Comparison of ENCODE assay signal across 10 cellular contexts in the genomic region with DNA sequence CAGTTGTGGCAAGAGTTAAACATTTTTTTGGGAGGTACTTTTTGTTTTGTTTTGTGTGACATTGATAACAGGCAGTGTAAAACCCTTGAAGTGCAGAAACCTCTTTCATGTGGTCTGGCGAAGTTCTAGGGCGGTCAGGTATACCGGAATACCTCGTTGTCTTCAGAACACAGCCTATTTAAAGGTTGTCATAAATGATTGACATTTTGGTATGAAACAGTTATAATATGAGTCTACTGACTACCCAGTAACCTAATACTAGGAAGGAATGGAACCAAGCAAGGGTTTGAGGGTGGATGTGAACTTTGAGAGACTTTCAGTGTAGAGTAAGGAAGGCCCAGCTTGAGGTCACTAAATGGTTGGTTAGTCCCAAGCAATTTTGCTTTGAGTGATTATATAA. TPM values are rescaled to one million over a fixed set of nuclear protein-coding genes. Genes with fewer than 3 reads are reported as not detected.
DNase-seq lines count a peak whose midpoint lies in the region; ATAC-seq, FAIRE-seq and TF ChIP-seq lines count a peak whose summit lies in the region.
"Had no signal": no experiment of that assay in that cellular context is flagged by ENCODE, and none has a peak within 500 bp of the region (broad histone marks: within the 10 kb centered on the region; RNA-seq: fewer than 3 reads in every experiment).

No MANE protein-coding gene starts in this region.

- BruUV-seq in K562 (replicated peaks; lab: Mats Ljungman, UMichigan), result no TSS peak

- CTCF ChIA-PET in K562 (lab: Yijun Ruan, JAX; ENCODE audit: low intra/inter-chr PET ratio), result no interaction called here

- ATAC-seq in K562 (no peak), upper lobe of right lung (peak; percentile 63)

- H4K12ac ChIP-seq in trophoblast cell (ENCODE audit: low read depth, low read length), result no peak overlapping the region

- FAIRE-seq in K562 (lab: Jason Lieb, UNC), result no peak

- no peaks in the 10 kb centered on the region for H3K36me3 ChIP-seq in K562 (ENCODE audit: control insufficient read depth, insufficient read depth, low read length)
- H3K36me3 ChIP-seq in upper lobe of right lung, result peaks cover 2% of the 10 kb centered on the region
- no peaks in the 10 kb centered on the region for H3K36me3 ChIP-seq in MG63
- H3K36me3 ChIP-seq in trophoblast cell (ENCODE audit: control insufficient read depth in 1 of 2, insufficient read depth in 2 of 2, low read length in 2 of 2), result peaks cover 8 to 11% of the 10 kb centered on the region in 2 experiments
- H3K36me3 ChIP-seq: SJSA1 had no signal

- POLR2A ChIA-PET in K562 (lab: Yijun Ruan, JAX), result no interaction called here

- H3K79me2 ChIP-seq in K562 (ENCODE audit: control insufficient read depth, insufficient read depth, low read length), result no peaks in the 10 kb centered on the region
- no peaks in the 10 kb centered on the region for H3K79me2 ChIP-seq in trophoblast cell (ENCODE audit: control insufficient read depth, insufficient read depth, low read length, poor library complexity)

- TF ChIP-seq RAD21 in K562 (CRISPR knock-in tag; conservative IDR thresholded peaks at IDR 0.05 in 1 of 2, IDR thresholded peaks at IDR 0.05 in 1 of 2), result no peak

- no peak overlapping the region for H3K18ac ChIP-seq in trophoblast cell (ENCODE audit: low read length)

- H3K27ac ChIP-seq in K562 (ENCODE audit: extremely low read depth, low read depth, low read length) (no peak overlapping the region), upper lobe of right lung (no peak overlapping the region), trophoblast cell (ENCODE audit: low read depth, low read length) (no peak overlapping the region)
- H3K27ac ChIP-seq: SJSA1 had no signal

- DNase-seq in activated CD8-positive, alpha-beta memory T cell treated with anti-CD3 and anti-CD28 coated beads for 1 hour (ENCODE audit: extremely low read depth in 1 of 2, low read depth in 1 of 2), result peak; percentile 16 to 20
- no peak for DNase-seq in activated CD8-positive, alpha-beta memory T cell treated with anti-CD3 and anti-CD28 coated beads, Interleukin-2, amount 50 U/mL, for 48 hours
- DNase-seq in T-helper 1 cell (peak; percentile 30 to 83 (median 56)), K562 (ENCODE audit: extremely low read depth in 1 of 4, low spot score in 3 of 4) (peak in 2 of 4 experiments; percentile 11 to 23), upper lobe of right lung (no peak), MG63 (no peak), hypothalamus (lab: John Stamatoyannopoulos, UW) (no peak), trophoblast cell (no peak)
- DNase-seq: 8988T had no signal

- H2BK12ac ChIP-seq in trophoblast cell (ENCODE audit: low read length), result no peak overlapping the region

- peaks cover 5 to 12% of the 10 kb centered on the region in 2 experiments; a peak in 3 of 5 replicates for H3K27me3 ChIP-seq in K562 (ENCODE audit: control insufficient read depth in 2 of 2, insufficient read depth in 2 of 2, low read length in 2 of 2)
- H3K27me3 ChIP-seq in upper lobe of right lung, result no peaks in the 10 kb centered on the region
- H3K27me3 ChIP-seq in MG63, result no peaks in the 10 kb centered on the region
- no peaks in the 10 kb centered on the region for H3K27me3 ChIP-seq in trophoblast cell (ENCODE audit: insufficient read depth, low read length)
- H3K27me3 ChIP-seq: SJSA1 had no signal

- H3K23ac ChIP-seq in trophoblast cell (ENCODE audit: low read length), result no peak overlapping the region

- H3K4me1 ChIP-seq in K562 (replicated peaks in 1 of 2; ENCODE audit: control insufficient read depth in 2 of 2, insufficient read depth in 2 of 2, low read length in 2 of 2) (peaks cover 0 to 9% of the 10 kb centered on the region in 2 experiments; a peak in 2 of 5 replicates), upper lobe of right lung (peaks cover 5% of the 10 kb centered on the region), trophoblast cell (ENCODE audit: control insufficient read depth in 1 of 2, insufficient read depth in 2 of 2, low read length in 2 of 2) (no peaks in the 10 kb centered on the region)
- H3K4me1 ChIP-seq: SJSA1 had no signal

- no peak overlapping the region for H2AK5ac ChIP-seq in trophoblast cell (ENCODE audit: low read length)

- intact Hi-C loops in K562 (cut with micrococcal nuclease), result no loop called here
- intact Hi-C loops in upper lobe of right lung (cut with DNase I), result no loop called here

- no peak overlapping the region for H3K14ac ChIP-seq in trophoblast cell (ENCODE audit: low read length)

- no peak overlapping the region for H2AFZ ChIP-seq in K562 (ENCODE audit: low read depth, low read length)
- no peak overlapping the region for H2AFZ ChIP-seq in trophoblast cell (ENCODE audit: insufficient read depth, low read length, poor library complexity)

- no peak for TF ChIP-seq POLR2A in K562 (conservative IDR thresholded peaks at IDR 0.05)

- in situ Hi-C loops in K562 (cut with MboI), result no loop called here

- no peak for TF ChIP-seq EP300 in K562 (IDR thresholded peaks at IDR 0.05; ENCODE audit: low read length)

- H2BK5ac ChIP-seq in trophoblast cell (ENCODE audit: low read depth, low read length, poor library complexity), result no peak overlapping the region

- H4K91ac ChIP-seq in trophoblast cell (ENCODE audit: low read depth, low read length), result no peak overlapping the region

- 16% methylated on average over 4 of the region's 4 CpGs for WGBS in K562 (ENCODE audit: insufficient coverage, low coverage, missing lambda C conversion rate)
- WGBS in trophoblast cell (ENCODE audit: extremely low coverage, insufficient coverage, insufficient read length), result no CpG with 5 or more reads among the region's 4 CpGs

- no peak overlapping the region for H4K8ac ChIP-seq in trophoblast cell (ENCODE audit: low read depth, low read length)

- H3K4me3 ChIP-seq in K562 (no peak overlapping the region), upper lobe of right lung (no peak overlapping the region), MG63 (no peak overlapping the region), trophoblast cell (ENCODE audit: low read depth, low read length) (no peak overlapping the region)
- H3K4me3 ChIP-seq: SJSA1 had no signal

- H3K4me2 ChIP-seq in K562 (ENCODE audit: insufficient read depth, low read length) (no peak overlapping the region), trophoblast cell (ENCODE audit: low read length) (no peak overlapping the region)

- H3K79me1 ChIP-seq in trophoblast cell (ENCODE audit: low read length), result no peaks in the 10 kb centered on the region

- no peak overlapping the region for H2BK120ac ChIP-seq in trophoblast cell (ENCODE audit: insufficient read depth, low read length, poor library complexity)

- no peaks in the 10 kb centered on the region for H4K20me1 ChIP-seq in K562 (replicated peaks; ENCODE audit: control insufficient read depth, insufficient read depth, low read length)

- H3K9me1 ChIP-seq in K562 (ENCODE audit: control insufficient read depth, insufficient read depth, low read length), result no peaks in the 10 kb centered on the region

- H3K9me3 ChIP-seq in K562 (replicated peaks; ENCODE audit: control insufficient read depth, insufficient read depth, low read depth, low read length) (no peaks in the 10 kb centered on the region), upper lobe of right lung (no peaks in the 10 kb centered on the region), MG63 (no peaks in the 10 kb centered on the region), trophoblast cell (ENCODE audit: insufficient read depth, low read depth, low read length) (no peaks in the 10 kb centered on the region)
- H3K9me3 ChIP-seq: SJSA1 had no signal

- H3K9ac ChIP-seq in K562 (ENCODE audit: insufficient read depth in 1 of 2, low read depth in 2 of 2, low read length in 2 of 2) (no peak overlapping the region), trophoblast cell (ENCODE audit: low read length) (no peak overlapping the region)

- H3K4ac ChIP-seq in trophoblast cell (ENCODE audit: low read depth, low read length), result no peak overlapping the region

- TF ChIP-seq CTCF in K562 (IDR thresholded peaks at IDR 0.05 in 2 of 3, conservative IDR thresholded peaks at IDR 0.05 in 1 of 3; ENCODE audit: insufficient read depth in 2 of 3, low read depth in 1 of 3, low read length in 3 of 3) (no peak), upper lobe of right lung (IDR thresholded peaks at IDR 0.05) (no peak)

RNA-seq across cellular contexts. Expression of a gene that starts 40.5 kb away (rescaled TPM):
- total RNA-seq in K562 (2011; cell fraction: chromatin; rRNA removed; ENCODE audit: low replicate concordance), result not detected in 2 replicates
- total RNA-seq in K562 (2011; cell fraction: nucleolus; rRNA removed), result not detected in 2 replicates
- total RNA-seq in K562 (2011; cell fraction: nucleoplasm; rRNA removed), result not detected in 2 replicates
- total RNA-seq in K562 (2014; rRNA removed), result not detected in 2 replicates
- not detected in 2 replicates for total RNA-seq in K562 (2014; rRNA removed; fragmentation: Illumina TruSeq; extraction: Trizol)
- not detected in 2 replicates for total RNA-seq in K562 (2015; rRNA removed; fragmentation: Illumina TruSeq; extraction: Trizol)
- total RNA-seq in K562 (2021), result 0.22 and 0.47 TPM in 2 replicates
- polyA plus RNA-seq in K562 (2011; rRNA removed), result not detected in 2 replicates
- polyA plus RNA-seq in K562 (2011; cell fraction: cytosol; rRNA removed), result not detected in 2 replicates
- polyA plus RNA-seq in K562 (2011; cell fraction: nucleus; rRNA removed), result not detected in 2 replicates
- not detected in 2 replicates for polyA plus RNA-seq in K562 (2012)
- polyA plus RNA-seq in K562 (2014; fragmentation: Illumina TruSeq; extraction: Trizol), result not detected in 2 replicates
- not detected for polyA plus RNA-seq in K562 (2014; fragmentation: Nextera tagmentation; extraction: Ambion mirVana)
- polyA plus RNA-seq in K562 (2014; rRNA removed), result not detected in 2 replicates
- not detected in 2 replicates for polyA minus RNA-seq in K562 (2011; rRNA and poly(A)+ RNA removed)
- not detected in 2 replicates for polyA minus RNA-seq in K562 (2011; cell fraction: cytosol; rRNA and poly(A)+ RNA removed)
- polyA minus RNA-seq in K562 (2011; cell fraction: nucleus; rRNA and poly(A)+ RNA removed), result not detected in 2 replicates
- 56.2 TPM for total RNA-seq in upper lobe of right lung
- total RNA-seq in MG63 (2014; rRNA removed; shearing (Covaris generic); ENCODE audit: low replicate concordance), result 2.6 and 3.0 TPM in 2 replicates
- polyA plus RNA-seq in trophoblast cell (2013), result 25.8 and 26.4 TPM in 2 replicates

RNA-seq across cellular contexts. Expression of a gene that starts 57.8 kb away (rescaled TPM):
- 41.3 and 96.7 TPM in 2 replicates for total RNA-seq in K562 (2011; cell fraction: chromatin; rRNA removed; ENCODE audit: low replicate concordance)
- total RNA-seq in K562 (2011; cell fraction: nucleolus; rRNA removed), result 50.5 and 53.5 TPM in 2 replicates
- 74.2 and 89.5 TPM in 2 replicates for total RNA-seq in K562 (2011; cell fraction: nucleoplasm; rRNA removed)
- 49.6 and 56.7 TPM in 2 replicates for total RNA-seq in K562 (2014; rRNA removed)
- 42.3 and 44.8 TPM in 2 replicates for total RNA-seq in K562 (2014; rRNA removed; fragmentation: Illumina TruSeq; extraction: Trizol)
- 40.3 and 45.5 TPM in 2 replicates for total RNA-seq in K562 (2015; rRNA removed; fragmentation: Illumina TruSeq; extraction: Trizol)
- 24.5 and 24.8 TPM in 2 replicates for total RNA-seq in K562 (2021)
- polyA plus RNA-seq in K562 (2011; rRNA removed), result 42.6 and 52.2 TPM in 2 replicates
- polyA plus RNA-seq in K562 (2011; cell fraction: cytosol; rRNA removed), result 34.1 and 44.1 TPM in 2 replicates
- 27.5 and 32.8 TPM in 2 replicates for polyA plus RNA-seq in K562 (2011; cell fraction: nucleus; rRNA removed)
- polyA plus RNA-seq in K562 (2012), result 34.1 and 37.7 TPM in 2 replicates
- polyA plus RNA-seq in K562 (2014; fragmentation: Illumina TruSeq; extraction: Trizol), result 32.3 and 34.7 TPM in 2 replicates
- 10 to 100 TPM; 47.7 to 53.3 TPM for polyA plus RNA-seq in K562 (2014; fragmentation: Nextera tagmentation; extraction: Ambion mirVana)
- 65.2 TPM in 2 replicates for polyA plus RNA-seq in K562 (2014; rRNA removed)
- polyA minus RNA-seq in K562 (2011; rRNA and poly(A)+ RNA removed), result 27.9 and 33.5 TPM in 2 replicates
- polyA minus RNA-seq in K562 (2011; cell fraction: cytosol; rRNA and poly(A)+ RNA removed), result 9.4 and 16.2 TPM in 2 replicates
- 34.3 and 47.2 TPM in 2 replicates for polyA minus RNA-seq in K562 (2011; cell fraction: nucleus; rRNA and poly(A)+ RNA removed)
- total RNA-seq in upper lobe of right lung, result 41.0 TPM
- total RNA-seq in MG63 (2014; rRNA removed; shearing (Covaris generic); ENCODE audit: low replicate concordance), result 16.5 and 37.7 TPM in 2 replicates
- 26.4 and 26.9 TPM in 2 replicates for polyA plus RNA-seq in trophoblast cell (2013)

Comparison
In these comparisons a context has a peak if more than half of its experiments do, and no peak if none do; other contexts are left out.
1. DNase-seq: peak in activated CD8-positive, alpha-beta memory T cell treated with anti-CD3 and anti-CD28 coated beads for 1 hour (2 of 2) and T-helper 1 cell (5 of 5); none in activated CD8-positive, alpha-beta memory T cell treated with anti-CD3 and anti-CD28 coated beads, Interleukin-2, amount 50 U/mL, for 48 hours (single experiment), upper lobe of right lung (single experiment), MG63 (single experiment), hypothalamus (0 of 51) and trophoblast cell (0 of 2).
2. RNA of a gene that starts 40.5 kb away (total RNA-seq): 56.2 TPM in upper lobe of right lung (single experiment); 2.6 to 3.0 TPM in MG63 and 0.22 to 0.47 TPM in K562; every median in the first group is over 10 times any median in the second.